Comparison of ENCODE assay signal across 9 cellular contexts in genomic region chr6:148179786-148180185, GRCh38.
DNase-seq lines count a peak whose midpoint lies in the region; ATAC-seq, FAIRE-seq and TF ChIP-seq lines count a peak whose summit lies in the region.
"Had no signal": no experiment of that assay in that cellular context is flagged by ENCODE, and none has a peak within 500 bp of the region (broad histone marks: within the 10 kb centered on the region; RNA-seq: fewer than 3 reads in every experiment).

No MANE protein-coding gene starts in this region.

- TF ChIP-seq POLR2A in gastrocnemius medialis (IDR thresholded peaks at IDR 0.05) = no peak

- DNase-seq in Caki2 (ENCODE audit: low read depth) (peak; percentile 43), LNCaP clone FGC (ENCODE audit: low read depth) (no peak), astrocyte of the cerebellum (ENCODE audit: low read depth) (no peak), lung microvascular endothelial cell (ENCODE audit: low read depth in 2 of 2) (peak; percentile 54 to 67), GM19239 (ENCODE audit: insufficient read length, low spot score) (no peak), gastrocnemius medialis (no peak)
- no peak for DNase-seq in activated T-cell treated with anti-CD3 and anti-CD28 coated beads, Interleukin-2, amount 50 U/mL, for 48 hours
- DNase-seq: activated naive CD8-positive, alpha-beta T cell treated with anti-CD3 and anti-CD28 coated beads, Interleukin-2, amount 10 ng/mL, durations not matched to agents 7 days and 5 days had no signal

- no peaks in the 10 kb centered on the region for H3K36me3 ChIP-seq in gastrocnemius medialis

- ATAC-seq in GM19397 (IDR thresholded peaks at IDR 0.05; ENCODE audit: unreplicated experiment) (no peak), gastrocnemius medialis (no peak)

- no peaks in the 10 kb centered on the region for H3K9me3 ChIP-seq in gastrocnemius medialis

- no peak overlapping the region for H3K27ac ChIP-seq in gastrocnemius medialis

- in situ Hi-C loops in Caki2 (cut with HindIII; ENCODE audit: low pct_unique_long_range_greater_than_20kb, low sequenced_read_pairs) (no loop called here), astrocyte of the cerebellum (cut with HindIII; ENCODE audit: low sequenced_read_pairs) (no loop called here), gastrocnemius medialis (cut with MboI; ENCODE audit: low sequenced_read_pairs in 4 of 4) (loop anchor here (5.0 to 10.0 kb wide), 4 partner anchors 73 to 293 kb away; no protein-coding TSS in a partner anchor)

- intact Hi-C loops in gastrocnemius medialis (cut with DNase I; ENCODE audit: low total_unique reads) = no loop called here

- H3K4me1 ChIP-seq in gastrocnemius medialis = no peaks in the 10 kb centered on the region

- FAIRE-seq in GM19239 (lab: Jason Lieb, UNC) = no peak

- peak; percentile 63 for TF ChIP-seq CTCF in LNCaP clone FGC (IDR thresholded peaks at IDR 0.05; ENCODE audit: control insufficient read depth, extremely low read depth, insufficient read depth)
- TF ChIP-seq CTCF in astrocyte of the cerebellum (IDR thresholded peaks at IDR 0.05; ENCODE audit: low read depth, low read length, missing control alignments) = peak; percentile 68
- peak in 2 of 5 experiments; percentile 11 to 26 for TF ChIP-seq CTCF in gastrocnemius medialis (IDR thresholded peaks at IDR 0.05 in 4 of 5, conservative IDR thresholded peaks at IDR 0.05 in 1 of 5)

- no peaks in the 10 kb centered on the region for H3K27me3 ChIP-seq in gastrocnemius medialis

- H3K4me3 ChIP-seq in LNCaP clone FGC (ENCODE audit: low read depth, low read length) = no peak overlapping the region
- H3K4me3 ChIP-seq in astrocyte of the cerebellum (ENCODE audit: low read depth, low read length) = no peak overlapping the region
- no peak overlapping the region for H3K4me3 ChIP-seq in gastrocnemius medialis

Comparison
In these comparisons a context has a peak if more than half of its experiments do, and no peak if none do; other contexts are left out.
1. DNase-seq: peak in Caki2 (single experiment) and lung microvascular endothelial cell (2 of 2); none in LNCaP clone FGC (single experiment), astrocyte of the cerebellum (single experiment), activated T-cell treated with anti-CD3 and anti-CD28 coated beads, Interleukin-2, amount 50 U/mL, for 48 hours (0 of 2), GM19239 (single experiment) and gastrocnemius medialis (0 of 2).
2. in situ Hi-C loops: an anchor here in gastrocnemius medialis (5.0 to 10.0 kb wide); none called in Caki2 and astrocyte of the cerebellum.